In genomic region chr17:42372142-42372541, GRCh38 we compare ENCODE assay signal across 24 cellular contexts. TPM values are rescaled to one million over a fixed set of nuclear protein-coding genes. Genes with fewer than 3 reads are reported as not detected.
"Had no signal": no experiment of that assay in that cellular context is flagged by ENCODE, and none has a peak within 500 bp of the region (broad histone marks: within the 10 kb centered on the region; RNA-seq: fewer than 3 reads in every experiment).

No MANE protein-coding gene starts in this region.

- H3K4me2 ChIP-seq: smooth muscle cell had no signal

- H3K36me3 ChIP-seq: prostate gland, thoracic aorta had no signal

- FAIRE-seq: frontal cortex, keratinocyte, urothelium cell line had no signal

- ATAC-seq: left ventricle myocardium superior; lower lobe of right lung; naive thymus-derived CD8-positive, alpha-beta T cell; sciatic nerve had no signal

- H3K27me3 Mint-ChIP-seq: naive thymus-derived CD8-positive, alpha-beta T cell had no signal

- H3K9me3 ChIP-seq: lower lobe of right lung, prostate gland, right atrium auricular region, thoracic aorta, tibial nerve, upper lobe of left lung had no signal

- H3K4me3 Mint-ChIP-seq: naive thymus-derived CD8-positive, alpha-beta T cell; nephron progenitor cell had no signal

- H3K27me3 ChIP-seq: right atrium auricular region, tibial nerve, upper lobe of left lung had no signal

- H3K27ac Mint-ChIP-seq: naive thymus-derived CD8-positive, alpha-beta T cell; nephron progenitor cell had no signal

- H3K27ac ChIP-seq: coronary artery, lower lobe of right lung, prostate gland, right atrium auricular region, thoracic aorta, tibial nerve, upper lobe of left lung had no signal

- H3K4me3 ChIP-seq: coronary artery, lower lobe of right lung, prostate gland, right atrium auricular region, smooth muscle cell, thoracic aorta, tibial nerve, upper lobe of left lung had no signal

- DNase-seq: dermis blood vessel endothelial cell; effector memory CD4-positive, alpha-beta T cell; erythroblast; left ventricle myocardium superior; lower lobe of right lung; naive thymus-derived CD8-positive, alpha-beta T cell; nephron progenitor cell; nucleus accumbens; stimulated activated CD4-positive, alpha-beta T cell treated with anti-CD3 and anti-CD28 coated beads, Interleukin-12 subunit alpha, Interleukin-12 subunit beta, amount 100 ng/mL, for 4 hours; stimulated activated CD4-positive, alpha-beta T cell treated with anti-CD3 and anti-CD28 coated beads, Interleukin-1b, Interleukin-23, amount 100 ng/mL, for 48 hours; stimulated activated CD4-positive, alpha-beta T cell treated with anti-CD3 and anti-CD28 coated beads, Interleukin-4, amount 100 ng/mL, for 1 hour; stimulated activated CD8-positive, alpha-beta memory T cell treated with anti-CD3 and anti-CD28 coated beads, Interleukin-4, amount 100 ng/mL, for 48 hours; stimulated activated naive CD4-positive, alpha-beta T cell treated with Interleukin-2 at 50 U/mL for 16 hours; upper lobe of left lung had no signal

RNA-seq across cellular contexts. Expression of gene CAVIN1, which starts 50.9 kb away (rescaled TPM):
- total RNA-seq: naive thymus-derived CD8-positive, alpha-beta T cell had no signal
